ENCODE assay signal across 1 cellular context in the genomic region with DNA sequence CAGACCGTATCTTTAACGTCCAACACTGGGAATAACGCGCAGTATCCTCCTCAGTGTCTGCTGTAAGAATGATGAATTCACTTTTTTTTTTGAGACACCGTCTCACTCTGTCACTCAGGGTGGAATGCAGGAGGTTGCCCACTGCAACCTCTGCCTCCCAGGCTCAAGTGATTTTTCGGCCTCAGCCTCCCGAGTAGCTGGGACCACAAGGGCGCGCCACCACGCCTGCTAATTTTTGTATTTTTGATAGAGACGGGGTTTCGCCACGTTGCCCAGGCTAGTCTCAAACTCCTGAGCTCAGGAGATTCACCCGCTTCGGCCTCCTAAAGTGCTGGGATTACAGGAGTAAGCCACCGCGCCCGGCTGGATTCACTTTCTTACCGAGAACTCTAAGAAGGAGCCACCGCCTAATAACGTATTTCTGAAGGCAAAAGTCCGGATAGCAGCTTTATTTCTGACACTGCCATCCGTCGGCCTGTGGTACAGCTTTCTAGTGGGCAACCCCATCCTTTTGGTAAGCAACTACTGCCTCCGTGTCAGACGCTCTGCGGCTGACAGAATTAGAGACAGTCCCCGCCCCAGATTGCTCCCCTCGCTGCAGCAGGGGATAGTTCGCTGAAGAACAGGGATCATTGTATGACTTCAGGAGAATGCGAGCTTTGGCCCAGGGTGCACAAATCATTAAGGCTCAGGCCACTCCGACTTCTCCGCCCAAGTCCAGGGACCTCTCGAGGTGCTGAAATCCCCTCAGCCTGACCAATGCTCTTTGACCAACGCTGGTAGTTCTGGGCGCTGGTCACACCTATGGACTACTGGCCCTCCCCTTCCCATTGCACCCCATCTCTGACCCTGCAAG.
TF ChIP-seq lines count a peak whose summit lies in the region.

No MANE protein-coding gene starts in this region.

TF ChIP-seq in IMR-90, 13 proteins besides CTCF, POLR2A, EP300 and RAD21 (continued from another document):
- TF ChIP-seq, protein P1, sequence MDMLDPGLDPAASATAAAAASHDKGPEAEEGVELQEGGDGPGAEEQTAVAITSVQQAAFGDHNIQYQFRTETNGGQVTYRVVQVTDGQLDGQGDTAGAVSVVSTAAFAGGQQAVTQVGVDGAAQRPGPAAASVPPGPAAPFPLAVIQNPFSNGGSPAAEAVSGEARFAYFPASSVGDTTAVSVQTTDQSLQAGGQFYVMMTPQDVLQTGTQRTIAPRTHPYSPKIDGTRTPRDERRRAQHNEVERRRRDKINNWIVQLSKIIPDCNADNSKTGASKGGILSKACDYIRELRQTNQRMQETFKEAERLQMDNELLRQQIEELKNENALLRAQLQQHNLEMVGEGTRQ (IDR thresholded peaks at IDR 0.05; ENCODE audit: low read depth, low read length): no peak
- no peak for TF ChIP-seq RFX5 (IDR thresholded peaks at IDR 0.05; ENCODE audit: low read depth, low read length)
